ENCODE assay signal across 10 cellular contexts in the genomic region with DNA sequence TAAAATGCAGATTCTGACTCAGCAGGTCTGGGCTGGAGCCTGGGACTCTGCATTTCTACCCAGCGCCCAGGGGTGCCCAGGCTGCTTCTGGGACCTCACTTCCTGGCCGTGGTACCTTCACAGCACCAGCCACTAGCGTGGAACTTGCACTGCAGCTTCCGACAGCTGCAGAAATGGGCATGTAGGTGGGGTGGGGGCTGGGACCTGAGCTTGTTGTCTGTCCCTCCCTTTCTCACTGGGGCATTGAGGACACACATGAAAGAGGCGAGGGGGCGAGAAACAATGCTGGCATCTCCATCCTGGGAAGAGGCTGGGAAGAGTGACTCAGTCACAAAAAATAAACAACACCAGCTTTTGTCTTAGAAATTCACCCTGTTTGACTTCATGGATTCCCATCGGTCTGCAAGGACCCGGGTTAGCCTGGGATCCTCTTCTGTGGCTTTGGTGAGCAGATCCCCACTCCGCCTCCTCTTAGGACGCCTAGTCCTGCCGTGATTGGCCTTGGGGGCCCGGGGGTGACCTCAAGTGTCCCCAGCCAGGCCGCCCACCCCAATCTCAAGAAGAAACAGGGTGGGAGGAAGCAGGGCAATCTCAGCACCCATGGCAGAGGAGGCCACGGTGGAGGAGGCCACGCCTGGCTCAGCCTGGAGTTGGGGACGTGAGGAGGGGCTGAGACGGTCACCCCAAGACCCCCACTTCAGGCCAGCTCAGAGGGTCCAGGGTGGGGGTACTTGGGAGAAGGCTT. TPM values are rescaled to one million over a fixed set of nuclear protein-coding genes. Genes with fewer than 3 reads are reported as not detected.
DNase-seq lines count a peak whose midpoint lies in the region; ATAC-seq, FAIRE-seq and TF ChIP-seq lines count a peak whose summit lies in the region.
"Had no signal": no experiment of that assay in that cellular context is flagged by ENCODE, and none has a peak within 500 bp of the region (broad histone marks: within the 10 kb centered on the region; RNA-seq: fewer than 3 reads in every experiment).

No MANE protein-coding gene starts in this region.

- peak overlapping the region; percentile 99 for H2AK9ac ChIP-seq in IMR-90 (replicated peaks; ENCODE audit: low read depth, low read length, poor library complexity)

- peak overlapping the region; percentile 75 for H3K56ac ChIP-seq in IMR-90 (ENCODE audit: extremely low read depth, insufficient read depth, low read length)

- CTCF ChIA-PET in IMR-90 (lab: Yijun Ruan, JAX): interaction anchor here (0.9 kb wide), 1 partner anchor 8 kb away, joined by 3 read pairs; no protein-coding TSS in a partner anchor
- CTCF ChIA-PET in RWPE1 (lab: Yijun Ruan, JAX): no interaction called here

- POLR2A ChIA-PET in IMR-90 (lab: Charles Lee; ENCODE audit: unreplicated experiment): no interaction called here
- POLR2A ChIA-PET in RWPE1 (lab: Yijun Ruan, JAX; ENCODE audit: low non-redundant PET): interaction anchor here (0.6 kb wide), 1 partner anchor 94 kb away, joined by 3 read pairs; no protein-coding TSS in a partner anchor

- no peaks in the 10 kb centered on the region for H3K36me3 ChIP-seq in IMR-90 (ENCODE audit: control insufficient read depth, insufficient read depth, low read length)
- H3K36me3 ChIP-seq in endodermal cell (ENCODE audit: control insufficient read depth, insufficient read depth, low read length): no peaks in the 10 kb centered on the region
- H3K36me3 ChIP-seq in mesodermal cell (ENCODE audit: control insufficient read depth, insufficient read depth, low read length): no peaks in the 10 kb centered on the region

- ATAC-seq in IMR-90 (ENCODE audit: low read depth): peak; percentile 79
- no peak for ATAC-seq in GM21360 (IDR thresholded peaks at IDR 0.05; ENCODE audit: unreplicated experiment)
- ATAC-seq in GM21447 (IDR thresholded peaks at IDR 0.05; ENCODE audit: unreplicated experiment): no peak

- peaks cover 0 to 10% of the 10 kb centered on the region in 2 experiments; a peak in 2 of 4 replicates for H3K79me1 ChIP-seq in IMR-90 (ENCODE audit: low read depth in 1 of 2, low read length in 2 of 2)

- H2BK20ac ChIP-seq in IMR-90 (ENCODE audit: low read depth, low read length): peak overlapping the region; percentile 97

- no peaks in the 10 kb centered on the region; the same call in 1 of the 2 replicates for H4K20me1 ChIP-seq in IMR-90 (ENCODE audit: insufficient read depth, low read length)

- in situ Hi-C loops in IMR-90 (cut with MboI; ENCODE audit: low sequenced_read_pairs): no loop called here

- H3K14ac ChIP-seq in IMR-90 (replicated peaks; ENCODE audit: low read depth, low read length): peak overlapping the region; percentile 86

- intact Hi-C loops in IMR-90 (cut with micrococcal nuclease): no loop called here

- peak overlapping the region; percentile 99 for H3K4ac ChIP-seq in IMR-90 (ENCODE audit: low read depth, low read length)

- no TSS peak for BruUV-seq in IMR-90 (replicated peaks; lab: Mats Ljungman, UMichigan)

- DNase-seq in IMR-90: peak; percentile 94
- DNase-seq in endodermal cell: peak; percentile 64
- DNase-seq in urothelium cell line (ENCODE audit: low spot score): peak; percentile 78
- DNase-seq in RWPE1 (ENCODE audit: low spot score): no peak
- DNase-seq: effector memory CD4-positive, alpha-beta T cell; SHP77 had no signal

- peak overlapping the region; percentile 99 for H2BK120ac ChIP-seq in IMR-90 (ENCODE audit: low read depth, low read length)

- peak overlapping the region; percentile 96 for H2BK5ac ChIP-seq in IMR-90 (ENCODE audit: low read depth, low read length, poor library complexity, severe bottlenecking)

- TF ChIP-seq CTCF in IMR-90 (conservative IDR thresholded peaks at IDR 0.05; ENCODE audit: low read depth, low read length): no peak
- TF ChIP-seq CTCF in endodermal cell (conservative IDR thresholded peaks at IDR 0.05): no peak
- TF ChIP-seq CTCF in RWPE1 (conservative IDR thresholded peaks at IDR 0.05; ENCODE audit: low read depth): no peak

- peaks cover 29% of the 10 kb centered on the region for H3K4me1 ChIP-seq in IMR-90 (ENCODE audit: control insufficient read depth, insufficient read depth, low read length)
- no peaks in the 10 kb centered on the region for H3K4me1 ChIP-seq in endodermal cell (ENCODE audit: control insufficient read depth, insufficient read depth, low read length)
- H3K4me1 ChIP-seq in mesodermal cell (ENCODE audit: control insufficient read depth, insufficient read depth, low read length, poor library complexity, severe bottlenecking): peaks cover 50% of the 10 kb centered on the region

- no peak; the same call in 1 of the 2 replicates for TF ChIP-seq POLR2A in IMR-90 (IDR thresholded peaks at IDR 0.05; ENCODE audit: low read depth, low read length)

- H3K4me1 Mint-ChIP-seq in endodermal cell: peaks cover 32% of the 10 kb centered on the region

- H2BK15ac ChIP-seq in IMR-90 (ENCODE audit: low read depth, low read length): peak overlapping the region; percentile 85; the same call in 2 of the 3 replicates

- H3K9me1 ChIP-seq in IMR-90 (ENCODE audit: insufficient read depth, low read length): peaks cover 22% of the 10 kb centered on the region

- no peak overlapping the region for H3K4me3 Mint-ChIP-seq in endodermal cell

- peak overlapping the region; percentile 100 for H2AK5ac ChIP-seq in IMR-90 (ENCODE audit: low read depth, low read length)

- no peaks in the 10 kb centered on the region for H3K27me3 Mint-ChIP-seq in endodermal cell (ENCODE audit: insufficient read depth)

- H3K36me3 Mint-ChIP-seq in endodermal cell (ENCODE audit: low read depth): no peaks in the 10 kb centered on the region

- H2AFZ ChIP-seq in IMR-90 (replicated peaks; ENCODE audit: low read length, poor library complexity): peak overlapping the region; percentile 84

- H3K27ac ChIP-seq in IMR-90 (ENCODE audit: insufficient read depth, low read length) (peak overlapping the region; percentile 97), endodermal cell (ENCODE audit: low read depth, low read length) (peak overlapping the region; percentile 53), mesodermal cell (ENCODE audit: low read depth, low read length, severe bottlenecking) (peak overlapping the region; percentile 90), RWPE1 (no peak overlapping the region)

- H3K9me3 ChIP-seq in IMR-90 (ENCODE audit: control insufficient read depth, insufficient read depth, low read length) (no peaks in the 10 kb centered on the region), endodermal cell (ENCODE audit: control insufficient read depth, low read length) (no peaks in the 10 kb centered on the region), mesodermal cell (ENCODE audit: control insufficient read depth, low read length) (no peaks in the 10 kb centered on the region)

- peak overlapping the region; percentile 84 to 90 for H4K8ac ChIP-seq in IMR-90 (ENCODE audit: low read depth in 2 of 2, low read length in 2 of 2)

- H3K9me3 Mint-ChIP-seq in endodermal cell: peaks cover 15% of the 10 kb centered on the region

- H3K27ac Mint-ChIP-seq in endodermal cell: peak overlapping the region; percentile 55

- dilution Hi-C loops in IMR-90 (cut with HindIII; ENCODE audit: low sequenced_read_pairs, unreplicated experiment): no loop called here

- H4K5ac ChIP-seq in IMR-90 (ENCODE audit: low read depth, low read length): peak overlapping the region; percentile 97

- H3K4me2 ChIP-seq in IMR-90 (ENCODE audit: low read depth, low read length): peak overlapping the region; percentile 49

- H3K9ac ChIP-seq in IMR-90 (ENCODE audit: low read depth, low read length): peak overlapping the region; percentile 40
- H3K9ac ChIP-seq in endodermal cell (ENCODE audit: extremely low read depth, low read length, poor library complexity, severe bottlenecking): no peak overlapping the region

- peak overlapping the region; percentile 98 for H4K91ac ChIP-seq in IMR-90 (ENCODE audit: insufficient read depth, low read depth, low read length)

- H3K27me3 ChIP-seq in IMR-90 (ENCODE audit: control insufficient read depth, insufficient read depth, low read length) (no peaks in the 10 kb centered on the region), endodermal cell (ENCODE audit: control insufficient read depth, insufficient read depth, low read length, poor library complexity, severe bottlenecking) (no peaks in the 10 kb centered on the region)

- FAIRE-seq in urothelium cell line (lab: Jason Lieb, UNC): no peak
- FAIRE-seq: GM12891 had no signal

- 37% methylated on average over 5 of the region's 17 CpGs; no CpG with 5 or more reads in 1 of the 2 experiments for WGBS in IMR-90 (ENCODE audit: extremely low coverage in 2 of 2, insufficient read length in 1 of 2), 2 experiments
- WGBS in endodermal cell (ENCODE audit: insufficient coverage in 1 of 2, insufficient read length in 1 of 2), 2 experiments: 82 to 89% methylated on average over 8 to 17 of the region's 17 CpGs
- 71% methylated on average over 8 to 12 of the region's 17 CpGs for WGBS in mesodermal cell (ENCODE audit: insufficient coverage in 2 of 2), 2 experiments

- H3K18ac ChIP-seq in IMR-90 (ENCODE audit: low read depth, low read length): peak overlapping the region; percentile 94

- peak; percentile 25 for TF ChIP-seq RAD21 in IMR-90 (IDR thresholded peaks at IDR 0.05; ENCODE audit: low read length)

- H3K23ac ChIP-seq in IMR-90 (ENCODE audit: low read depth, low read length): peak overlapping the region; percentile 48

- H3K4me3 ChIP-seq in IMR-90 (ENCODE audit: insufficient read depth, low read depth, low read length) (no peak overlapping the region), endodermal cell (ENCODE audit: low read length) (no peak overlapping the region), mesodermal cell (ENCODE audit: extremely low read depth, insufficient read depth, low read length, poor library complexity, severe bottlenecking) (no peak overlapping the region)

TF ChIP-seq in IMR-90, 13 proteins besides CTCF, POLR2A, EP300 and RAD21 (continues in another document):
- TF ChIP-seq MAZ (IDR thresholded peaks at IDR 0.05; ENCODE audit: borderline replicate concordance, low read depth, low read length): peak; percentile 83; the same call in 1 of the 2 replicates
- TF ChIP-seq BHLHE40 (IDR thresholded peaks at IDR 0.05; ENCODE audit: low read depth, low read length): peak; percentile 45; the same call in 1 of the 2 replicates
- no peak for TF ChIP-seq CHD1 (IDR thresholded peaks at IDR 0.05; ENCODE audit: low read depth, low read length)
- peak; percentile 93 for TF ChIP-seq FOS (IDR thresholded peaks at IDR 0.05; ENCODE audit: low read depth, low read length)
- TF ChIP-seq RFX5 (IDR thresholded peaks at IDR 0.05; ENCODE audit: low read depth, low read length): no peak
- no peak for TF ChIP-seq MXI1 (IDR thresholded peaks at IDR 0.05; ENCODE audit: borderline replicate concordance, low read depth, low read length)
- peak; percentile 23 for TF ChIP-seq SMC3 (IDR thresholded peaks at IDR 0.05; ENCODE audit: low read depth, low read length)

RNA-seq across cellular contexts. Expression of a gene that starts 29.9 kb away (rescaled TPM):
- total RNA-seq in IMR-90 (2012; rRNA removed) (18.8 and 23.9 TPM in 2 replicates), endodermal cell (10 to 100 TPM; 49.0 to 73.3 TPM)
- polyA plus RNA-seq in IMR-90 (2012; rRNA removed): 58.5 and 59.3 TPM in 2 replicates
- polyA plus RNA-seq in IMR-90 (2012; cell fraction: cytosol; rRNA removed): 46.5 and 53.6 TPM in 2 replicates
- polyA plus RNA-seq in IMR-90 (2012; cell fraction: nucleus; rRNA removed; ENCODE audit: low replicate concordance): 236 and 251 TPM in 2 replicates
- 55.1 TPM for polyA plus RNA-seq in endodermal cell (2013, experiment 1 of 2)
- polyA plus RNA-seq in endodermal cell (2013, experiment 2 of 2): 46.9 TPM
- polyA plus RNA-seq in mesodermal cell (2013, experiment 1 of 2): 72.3 TPM
- 59.6 TPM for polyA plus RNA-seq in mesodermal cell (2013, experiment 2 of 2)
